ENCODE assay signal across 11 cellular contexts in genomic region chr3:13598926-13599886, GRCh38. TPM values are rescaled to one million over a fixed set of nuclear protein-coding genes. Genes with fewer than 3 reads are reported as not detected.
A peak's percentile ranks its signal among the peaks of the same experiment; 100 is the strongest.
DNase-seq lines count a peak whose midpoint lies in the region; ATAC-seq and TF ChIP-seq lines count a peak whose summit lies in the region.
"Had no signal": no experiment of that assay in that cellular context is flagged by ENCODE, and none has a peak within 500 bp of the region (broad histone marks: within the 10 kb centered on the region; RNA-seq: fewer than 3 reads in every experiment).

No MANE protein-coding gene starts in this region.

- in situ Hi-C loops in Caki2 (cut with HindIII; ENCODE audit: low pct_unique_long_range_greater_than_20kb, low sequenced_read_pairs): no loop called here

- no peak overlapping the region for H4K8ac ChIP-seq in neuronal stem cell (ENCODE audit: low read depth, low read length)

- no peak for ATAC-seq in GM21423 (IDR thresholded peaks at IDR 0.05; ENCODE audit: unreplicated experiment)
- ATAC-seq in GM19397 (IDR thresholded peaks at IDR 0.05; ENCODE audit: unreplicated experiment): no peak

- H3K27me3 ChIP-seq in fibroblast of lung (ENCODE audit: control insufficient read depth, insufficient read depth, low read length) (no peaks in the 10 kb centered on the region), neuronal stem cell (ENCODE audit: control insufficient read depth in 3 of 3, insufficient read depth in 3 of 3, low read depth in 1 of 3, low read length in 3 of 3) (peaks cover 0 to 5% (median 0%) of the 10 kb centered on the region in 3 experiments)

- peak overlapping the region; percentile 65 for H2AK5ac ChIP-seq in neuronal stem cell (ENCODE audit: low read depth, low read length)

- H3K4me2 ChIP-seq in fibroblast of lung (ENCODE audit: extremely low read depth, insufficient read depth, low read length) (no peak overlapping the region), neuronal stem cell (ENCODE audit: insufficient read depth, low read length, poor library complexity, severe bottlenecking) (peak overlapping the region; percentile 14)

- H2AFZ ChIP-seq in fibroblast of lung (ENCODE audit: low read length) (no peak overlapping the region), neuronal stem cell (ENCODE audit: low read length) (no peak overlapping the region)

- H4K20me1 ChIP-seq in fibroblast of lung (ENCODE audit: control insufficient read depth, extremely low read depth, insufficient read depth, low read length): no peaks in the 10 kb centered on the region

- no peak overlapping the region for H3K14ac ChIP-seq in neuronal stem cell (ENCODE audit: low read length)

- H3K4ac ChIP-seq in neuronal stem cell (ENCODE audit: low read length): no peak overlapping the region

- H4K91ac ChIP-seq in neuronal stem cell (ENCODE audit: low read depth, low read length, poor library complexity): no peak overlapping the region

- H3K23ac ChIP-seq in neuronal stem cell (ENCODE audit: low read depth, low read length, poor library complexity): peak overlapping the region; percentile 6

- no peak overlapping the region for H3K18ac ChIP-seq in neuronal stem cell (ENCODE audit: low read length)

- H3K4me3 ChIP-seq in fibroblast of lung (replicated peaks in 1 of 4; ENCODE audit: control extremely low read depth in 1 of 4, insufficient read depth in 1 of 4, low read depth in 3 of 4, low read length in 4 of 4) (no peak overlapping the region), neuronal stem cell (ENCODE audit: low read length in 2 of 2) (no peak overlapping the region)

- no peak overlapping the region for H2BK5ac ChIP-seq in neuronal stem cell (ENCODE audit: low read length)

- no peak overlapping the region for H2BK120ac ChIP-seq in neuronal stem cell (ENCODE audit: low read depth, low read length)

- no CpG with 5 or more reads among the region's 10 CpGs for WGBS in neuronal stem cell (ENCODE audit: extremely low coverage in 2 of 2, insufficient read length in 2 of 2, insufficient replicate concordance in 1 of 2), 2 donors

- H3K9ac ChIP-seq in fibroblast of lung (ENCODE audit: insufficient read depth, low read length): no peak overlapping the region
- peak overlapping the region; percentile 16 for H3K9ac ChIP-seq in neuronal stem cell (ENCODE audit: low read depth, low read length, poor library complexity)

- no peak overlapping the region for H3K27ac ChIP-seq in fibroblast of lung (ENCODE audit: insufficient read depth, low read length)
- H3K27ac ChIP-seq in neuronal stem cell (replicated peaks; ENCODE audit: low read length): no peak overlapping the region
- H3K27ac ChIP-seq: WERI-Rb-1 had no signal

- DNase-seq in Caki2 (ENCODE audit: low read depth): peak; percentile 24
- peak; percentile 71 for DNase-seq in NCI-H226
- peak; percentile 28 to 29 for DNase-seq in fibroblast of lung (ENCODE audit: low read depth in 2 of 2)
- DNase-seq in neuronal stem cell (ENCODE audit: low spot score): no peak
- no peak for DNase-seq in NCI-H187 (lab: John Stamatoyannopoulos, UW)
- DNase-seq in RKO (ENCODE audit: low spot score): no peak
- DNase-seq: GF-D8, NCI-H2081, WERI-Rb-1 had no signal

- peak overlapping the region; percentile 7 for H2BK15ac ChIP-seq in neuronal stem cell (ENCODE audit: low read length)

- H3K79me1 ChIP-seq in neuronal stem cell (ENCODE audit: low read depth, low read length): peaks cover 2% of the 10 kb centered on the region

- no peak for TF ChIP-seq CTCF in fibroblast of lung (conservative IDR thresholded peaks at IDR 0.05 in 1 of 2, IDR thresholded peaks at IDR 0.05 in 1 of 2; ENCODE audit: low read depth in 1 of 2, low read length in 2 of 2)

- no peaks in the 10 kb centered on the region for H3K79me2 ChIP-seq in fibroblast of lung (ENCODE audit: control insufficient read depth, insufficient read depth, low read length)

- H3K4me1 ChIP-seq in fibroblast of lung (ENCODE audit: control insufficient read depth, extremely low read depth, insufficient read depth, low read length): no peaks in the 10 kb centered on the region
- H3K4me1 ChIP-seq in neuronal stem cell (ENCODE audit: control insufficient read depth in 2 of 2, insufficient read depth in 1 of 2, low read depth in 1 of 2, low read length in 2 of 2): peaks cover 5 to 11% of the 10 kb centered on the region in 2 donors

- H3K9me3 ChIP-seq in fibroblast of lung (ENCODE audit: control insufficient read depth, insufficient read depth, low read depth, low read length) (no peaks in the 10 kb centered on the region), neuronal stem cell (replicated peaks in 1 of 2; ENCODE audit: control insufficient read depth in 2 of 2, insufficient read depth in 1 of 2, low read depth in 1 of 2, low read length in 2 of 2) (no peaks in the 10 kb centered on the region)

- no peak overlapping the region for H2BK12ac ChIP-seq in neuronal stem cell (ENCODE audit: low read length)

- H3K36me3 ChIP-seq in fibroblast of lung (ENCODE audit: control insufficient read depth, insufficient read depth, low read length): no peaks in the 10 kb centered on the region
- H3K36me3 ChIP-seq in neuronal stem cell (replicated peaks in 1 of 2; ENCODE audit: control insufficient read depth in 2 of 2, insufficient read depth in 2 of 2, low read length in 2 of 2): no peaks in the 10 kb centered on the region
- H3K36me3 ChIP-seq: WERI-Rb-1 had no signal

RNA-seq across cellular contexts. Expression of gene FBLN2, which starts 50.3 kb away (rescaled TPM):
- total RNA-seq in Caki2 (2014; rRNA removed; shearing (Covaris generic); ENCODE audit: low replicate concordance): 0.10 TPM in 1 of 2 replicates, not detected in the other
- 138 and 184 TPM in 2 replicates for total RNA-seq in fibroblast of lung
- 25.4 and 48.4 TPM in 2 replicates for polyA plus RNA-seq in fibroblast of lung
- 27.9 and 60.4 TPM in 2 replicates for polyA plus RNA-seq in fibroblast of lung (2012)
- polyA minus RNA-seq in fibroblast of lung (ENCODE audit: low replicate concordance): 15.4 and 57.6 TPM in 2 replicates
- 12.1 TPM for polyA plus RNA-seq in neuronal stem cell (2013, experiment 1 of 2)
- 12.3 TPM for polyA plus RNA-seq in neuronal stem cell (2013, experiment 2 of 2)

Comparison
In these comparisons a context has a peak if more than half of its experiments do, and no peak if none do; other contexts are left out.
1. DNase-seq: peak in Caki2 (single experiment), NCI-H226 (single experiment) and fibroblast of lung (2 of 2); none in neuronal stem cell (single experiment), NCI-H187 (0 of 2) and RKO (single experiment).
2. RNA of gene FBLN2, which starts 50.3 kb away (total RNA-seq): 138 to 184 TPM in fibroblast of lung; 0.10 TPM in Caki2; every median in the first group is over 100 times any median in the second.